ENCODE assay signal across 10 cellular contexts in genomic region chr17:2814049-2814448, GRCh38. TPM values are rescaled to one million over a fixed set of nuclear protein-coding genes. Genes with fewer than 3 reads are reported as not detected.
DNase-seq lines count a peak whose midpoint lies in the region; ATAC-seq and TF ChIP-seq lines count a peak whose summit lies in the region.
"Had no signal": no experiment of that assay in that cellular context is flagged by ENCODE, and none has a peak within 500 bp of the region (broad histone marks: within the 10 kb centered on the region; RNA-seq: fewer than 3 reads in every experiment).

No MANE protein-coding gene starts in this region.

- H3K9me3 ChIP-seq in hepatocyte (ENCODE audit: low read depth): no peaks in the 10 kb centered on the region
- H3K9me3 ChIP-seq: MG63, Peyer's patch had no signal

- peaks cover 3% of the 10 kb centered on the region for H3K4me1 ChIP-seq in hepatocyte (ENCODE audit: insufficient read depth)

- H3K4me1 Mint-ChIP-seq in T-helper 1 cell treated with Interleukin-12 subunit alpha and Interleukin-12 subunit beta and Interleukin-4 antibody, amounts not matched to agents 30 μg/mL and 1 μg/mL, for 36 hours (ENCODE audit: low read depth): peaks cover 31% of the 10 kb centered on the region
- H3K4me1 Mint-ChIP-seq in natural killer cell treated with Interleukin-12 subunit alpha and Interleukin-12 subunit beta and Interleukin-15 and Interleukin-18, amount 100 ng/mL, for 72 hours (ENCODE audit: low read depth in 2 of 2): peaks cover 22 to 33% of the 10 kb centered on the region in 2 donors

- ATAC-seq in GM18505 (IDR thresholded peaks at IDR 0.05; ENCODE audit: unreplicated experiment): peak; percentile 9
- ATAC-seq in HG02885 (IDR thresholded peaks at IDR 0.05; ENCODE audit: poor library complexity, unreplicated experiment): peak; percentile 13
- ATAC-seq in natural killer cell treated with Interleukin-12 subunit alpha and Interleukin-12 subunit beta and Interleukin-15 and Interleukin-18, amount 100 ng/mL, for 72 hours: peak; percentile 53 to 68

- no peaks in the 10 kb centered on the region for H3K79me2 ChIP-seq in hepatocyte

- H2AFZ ChIP-seq in hepatocyte: no peak overlapping the region

- no peaks in the 10 kb centered on the region for H3K27me3 ChIP-seq in hepatocyte
- H3K27me3 ChIP-seq: brain microvascular endothelial cell, MG63, Peyer's patch had no signal

- no peak for TF ChIP-seq CTCF in hepatocyte (IDR thresholded peaks at IDR 0.05; ENCODE audit: poor library complexity)

- TF ChIP-seq POLR2A in GM18505 (IDR thresholded peaks at IDR 0.05; ENCODE audit: borderline replicate concordance, extremely low read depth, insufficient read depth, insufficient read length): no peak

- H4K20me1 ChIP-seq in hepatocyte (ENCODE audit: insufficient read depth, poor library complexity, severe bottlenecking): no peaks in the 10 kb centered on the region

- peak; percentile 63 for DNase-seq in natural killer cell treated with Interleukin-12 subunit alpha and Interleukin-12 subunit beta and Interleukin-15 and Interleukin-18, amount 100 ng/mL, for 72 hours (ENCODE audit: low spot score)
- DNase-seq in hepatocyte (ENCODE audit: low spot score) (no peak), NCI-H128 (lab: John Stamatoyannopoulos, UW; ENCODE audit: unreplicated experiment) (no peak), T1000 (lab: John Stamatoyannopoulos, UW) (no peak)
- DNase-seq: brain microvascular endothelial cell, MG63 had no signal

- H3K36me3 Mint-ChIP-seq in T-helper 1 cell treated with Interleukin-12 subunit alpha and Interleukin-12 subunit beta and Interleukin-4 antibody, amounts not matched to agents 30 μg/mL and 1 μg/mL, for 36 hours (ENCODE audit: low read depth): peaks cover 5% of the 10 kb centered on the region
- no peaks in the 10 kb centered on the region for H3K36me3 Mint-ChIP-seq in natural killer cell treated with Interleukin-12 subunit alpha and Interleukin-12 subunit beta and Interleukin-15 and Interleukin-18, amount 100 ng/mL, for 72 hours

- no peaks in the 10 kb centered on the region for H3K9me2 ChIP-seq in hepatocyte (replicated peaks; ENCODE audit: insufficient read depth)

- H3K27ac ChIP-seq in hepatocyte: no peak overlapping the region
- H3K27ac ChIP-seq: brain microvascular endothelial cell had no signal

- peak overlapping the region; percentile 65 for H3K4me3 Mint-ChIP-seq in T-helper 1 cell treated with Interleukin-12 subunit alpha and Interleukin-12 subunit beta and Interleukin-4 antibody, amounts not matched to agents 30 μg/mL and 1 μg/mL, for 36 hours
- peak overlapping the region; percentile 51 for H3K4me3 Mint-ChIP-seq in natural killer cell treated with Interleukin-12 subunit alpha and Interleukin-12 subunit beta and Interleukin-15 and Interleukin-18, amount 100 ng/mL, for 72 hours

- H3K27ac Mint-ChIP-seq in T-helper 1 cell treated with Interleukin-12 subunit alpha and Interleukin-12 subunit beta and Interleukin-4 antibody, amounts not matched to agents 30 μg/mL and 1 μg/mL, for 36 hours: peak overlapping the region; percentile 75
- H3K27ac Mint-ChIP-seq in natural killer cell treated with Interleukin-12 subunit alpha and Interleukin-12 subunit beta and Interleukin-15 and Interleukin-18, amount 100 ng/mL, for 72 hours: peak overlapping the region in 1 of 2 donors; percentile 44

- H3K36me3 ChIP-seq in hepatocyte (replicated peaks; ENCODE audit: insufficient read depth, low read depth): no peaks in the 10 kb centered on the region
- H3K36me3 ChIP-seq: brain microvascular endothelial cell, MG63, Peyer's patch had no signal

- H3K9me3 Mint-ChIP-seq in T-helper 1 cell treated with Interleukin-12 subunit alpha and Interleukin-12 subunit beta and Interleukin-4 antibody, amounts not matched to agents 30 μg/mL and 1 μg/mL, for 36 hours: no peaks in the 10 kb centered on the region
- H3K9me3 Mint-ChIP-seq in natural killer cell treated with Interleukin-12 subunit alpha and Interleukin-12 subunit beta and Interleukin-15 and Interleukin-18, amount 100 ng/mL, for 72 hours: no peaks in the 10 kb centered on the region

- H3K27me3 Mint-ChIP-seq in T-helper 1 cell treated with Interleukin-12 subunit alpha and Interleukin-12 subunit beta and Interleukin-4 antibody, amounts not matched to agents 30 μg/mL and 1 μg/mL, for 36 hours (ENCODE audit: low read depth): peaks cover 22% of the 10 kb centered on the region
- peaks cover 0 to 2% of the 10 kb centered on the region in 2 donors for H3K27me3 Mint-ChIP-seq in natural killer cell treated with Interleukin-12 subunit alpha and Interleukin-12 subunit beta and Interleukin-15 and Interleukin-18, amount 100 ng/mL, for 72 hours

- H3K4me2 ChIP-seq in hepatocyte: no peak overlapping the region

- no peak overlapping the region for H3K4me3 ChIP-seq in hepatocyte
- H3K4me3 ChIP-seq: MG63 had no signal

- 78% methylated on average over 5 of the region's 5 CpGs for WGBS in hepatocyte (ENCODE audit: low lambda C conversion rate, missing lambda C conversion rate)

RNA-seq across cellular contexts. Expression of gene RAP1GAP2, which starts 17.8 kb away (rescaled TPM):
- total RNA-seq in natural killer cell treated with Interleukin-12 subunit alpha and Interleukin-12 subunit beta and Interleukin-15 and Interleukin-18, amount 100 ng/mL, for 72 hours: 10 to 100 TPM in 1 of 2 donors, 1 to 10 TPM in 1; 7.7 to 14.5 TPM
- total RNA-seq in hepatocyte: 8.6 and 10.0 TPM in 2 replicates
- 3.0 and 4.6 TPM in 2 replicates for polyA plus RNA-seq in hepatocyte

Comparison
In these comparisons a context has a peak if more than half of its experiments do, and no peak if none do; other contexts are left out.
1. ATAC-seq: peak in every context shown above with its lines; median percentile 60 in natural killer cell treated with Interleukin-12 subunit alpha and Interleukin-12 subunit beta and Interleukin-15 and Interleukin-18, amount 100 ng/mL, for 72 hours; 13 in HG02885; 9 in GM18505.